Comparison of ENCODE assay signal across 16 cellular contexts in the genomic region with DNA sequence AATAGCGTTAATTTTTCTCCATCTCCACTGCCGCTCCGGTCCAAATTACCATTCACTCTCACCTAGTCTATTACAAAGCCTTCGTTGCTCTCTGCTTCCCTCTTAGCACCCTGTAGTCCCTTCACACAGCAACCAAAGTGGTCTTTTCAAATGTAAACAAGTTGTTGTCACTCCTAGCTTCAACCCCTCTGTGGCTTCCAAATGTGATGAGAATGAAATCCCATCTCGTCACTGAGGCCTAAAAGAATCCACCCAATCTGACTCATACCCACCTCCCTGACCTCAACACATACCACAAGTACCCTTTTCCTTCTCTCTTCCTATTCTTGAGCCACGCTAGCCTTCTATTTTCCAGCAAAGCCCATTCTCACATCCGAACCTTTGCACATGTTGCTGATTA. TPM values are rescaled to one million over a fixed set of nuclear protein-coding genes. Genes with fewer than 3 reads are reported as not detected.
DNase-seq lines count a peak whose midpoint lies in the region; TF ChIP-seq lines count a peak whose summit lies in the region.
"Had no signal": no experiment of that assay in that cellular context is flagged by ENCODE, and none has a peak within 500 bp of the region (broad histone marks: within the 10 kb centered on the region; RNA-seq: fewer than 3 reads in every experiment).

No MANE protein-coding gene starts in this region.

- POLR2A ChIA-PET in GM10248 (lab: Yijun Ruan, JAX): interaction anchor here (0.5 kb wide), 1 partner anchor 279 kb away, joined by 4 read pairs; no protein-coding TSS in a partner anchor

- peaks cover 0 to 11% (median 4%) of the 10 kb centered on the region in 11 experiments; a peak in 3 of 22 replicates for H3K36me3 ChIP-seq in BLaER1 treated with 17β-estradiol and CSF1 and Interleukin-3, amounts not matched to agents 10 nM and 100 nM
- H3K36me3 ChIP-seq in mesendoderm (ENCODE audit: control insufficient read depth, insufficient read depth, low read length): no peaks in the 10 kb centered on the region
- H3K36me3 ChIP-seq in ascending aorta: no peaks in the 10 kb centered on the region
- H3K36me3 ChIP-seq: cardiac muscle cell, tibial nerve had no signal

- no peak overlapping the region for H2BK120ac ChIP-seq in mesendoderm (ENCODE audit: low read depth, low read length)

- H3K9me3 ChIP-seq in BLaER1 treated with 17β-estradiol and CSF1 and Interleukin-3, amounts not matched to agents 10 nM and 100 nM (replicated peaks in 1 of 11): peaks cover 0 to 5% (median 0%) of the 10 kb centered on the region in 11 experiments; a peak in 4 of 22 replicates
- H3K9me3 ChIP-seq in ascending aorta: no peaks in the 10 kb centered on the region
- H3K9me3 ChIP-seq: SJSA1, tibial nerve had no signal

- no peaks in the 10 kb centered on the region for H3K27me3 Mint-ChIP-seq in activated T-helper 2 cell treated with anti-CD3 and anti-CD28 coated beads, Interferon-gamma antibody, Interleukin-2, Interleukin-4, amounts not matched to agents 10 μg/mL and 5 μg/mL and 100 μg/mL, durations not matched to agents 14 hours and 24 hours and 36 hours (ENCODE audit: low read depth)

- H3K4me1 ChIP-seq in BLaER1 treated with 17β-estradiol and CSF1 and Interleukin-3, amounts not matched to agents 10 nM and 100 nM: peaks cover 36 to 58% (median 48%) of the 10 kb centered on the region in 10 experiments
- H3K4me1 ChIP-seq in mesendoderm (ENCODE audit: control insufficient read depth, low read depth, low read length) (peaks cover 7% of the 10 kb centered on the region), ascending aorta (peaks cover 0 to 9% of the 10 kb centered on the region in 2 donors)

- peaks cover 15% of the 10 kb centered on the region for H3K36me3 Mint-ChIP-seq in activated T-helper 2 cell treated with anti-CD3 and anti-CD28 coated beads, Interferon-gamma antibody, Interleukin-2, Interleukin-4, amounts not matched to agents 10 μg/mL and 5 μg/mL and 100 μg/mL, durations not matched to agents 14 hours and 24 hours and 36 hours (ENCODE audit: low read depth)

- H4K20me1 ChIP-seq in BLaER1 treated with 17β-estradiol and CSF1 and Interleukin-3, amounts not matched to agents 10 nM and 100 nM: peaks cover 0 to 25% (median 0%) of the 10 kb centered on the region in 11 experiments; a peak in 6 of 22 replicates

- no peak overlapping the region; a peak in 1 of 22 replicates for H3K27ac ChIP-seq in BLaER1 treated with 17β-estradiol and CSF1 and Interleukin-3, amounts not matched to agents 10 nM and 100 nM
- no peak overlapping the region for H3K27ac ChIP-seq in mesendoderm (ENCODE audit: low read depth, low read length)
- H3K27ac ChIP-seq in ascending aorta: no peak overlapping the region
- H3K27ac ChIP-seq: cardiac muscle cell, SJSA1, tibial nerve had no signal

- no peak overlapping the region for H3K9ac ChIP-seq in BLaER1 treated with 17β-estradiol and CSF1 and Interleukin-3, amounts not matched to agents 10 nM and 100 nM
- no peak overlapping the region for H3K9ac ChIP-seq in mesendoderm (ENCODE audit: low read length)

- H3K4me3 ChIP-seq in BLaER1 treated with 17β-estradiol and CSF1 and Interleukin-3, amounts not matched to agents 10 nM and 100 nM: no peak overlapping the region
- H3K4me3 ChIP-seq in mesendoderm (ENCODE audit: low read length) (no peak overlapping the region), ascending aorta (no peak overlapping the region)
- H3K4me3 ChIP-seq: cardiac muscle cell, SJSA1, tibial nerve had no signal

- H3K27me3 ChIP-seq in BLaER1 treated with 17β-estradiol and CSF1 and Interleukin-3, amounts not matched to agents 10 nM and 100 nM: no peaks in the 10 kb centered on the region
- H3K27me3 ChIP-seq in mesendoderm (ENCODE audit: insufficient read depth, low read length, poor library complexity) (no peaks in the 10 kb centered on the region), ascending aorta (no peaks in the 10 kb centered on the region)
- H3K27me3 ChIP-seq: cardiac muscle cell, SJSA1, tibial nerve had no signal

- H3K18ac ChIP-seq in mesendoderm (ENCODE audit: low read length): no peak overlapping the region

- peaks cover 7% of the 10 kb centered on the region for H3K79me1 ChIP-seq in mesendoderm (ENCODE audit: low read length)

- no peaks in the 10 kb centered on the region for H3K9me3 Mint-ChIP-seq in activated T-helper 2 cell treated with anti-CD3 and anti-CD28 coated beads, Interferon-gamma antibody, Interleukin-2, Interleukin-4, amounts not matched to agents 10 μg/mL and 5 μg/mL and 100 μg/mL, durations not matched to agents 14 hours and 24 hours and 36 hours

- peak overlapping the region in 6 of 11 experiments; percentile 23 to 96 (median 69); a peak in 10 of 22 replicates for H3K4me2 ChIP-seq in BLaER1 treated with 17β-estradiol and CSF1 and Interleukin-3, amounts not matched to agents 10 nM and 100 nM
- H3K4me2 ChIP-seq in mesendoderm (ENCODE audit: low read length): no peak overlapping the region

- peaks cover 40% of the 10 kb centered on the region for H3K4me1 Mint-ChIP-seq in activated T-helper 2 cell treated with anti-CD3 and anti-CD28 coated beads, Interferon-gamma antibody, Interleukin-2, Interleukin-4, amounts not matched to agents 10 μg/mL and 5 μg/mL and 100 μg/mL, durations not matched to agents 14 hours and 24 hours and 36 hours (ENCODE audit: low read depth)

- DNase-seq in HCEC 1CT (peak; percentile 57), mesendoderm (peak; percentile 38), GM10248 (ENCODE audit: extremely low spot score) (no peak), ascending aorta (ENCODE audit: low spot score in 2 of 2) (no peak), NCI-H748 treated with DMSO at 0.1 percent for 48 hours (lab: John Stamatoyannopoulos, UW) (no peak)
- no peak for DNase-seq in activated T-helper 2 cell treated with anti-CD3 and anti-CD28 coated beads, Interferon-gamma antibody, Interleukin-2, Interleukin-4, amounts not matched to agents 10 μg/mL and 5 μg/mL and 100 μg/mL, durations not matched to agents 14 hours and 24 hours and 36 hours (ENCODE audit: low spot score)
- no peak for DNase-seq in activated effector memory CD4-positive, alpha-beta T cell treated with anti-CD3 and anti-CD28 coated beads, Interleukin-2, amount 50 U/mL, for 16 hours
- DNase-seq: activated CD4-positive, alpha-beta T cell treated with anti-CD3 and anti-CD28 coated beads, Interleukin-2, amount 50 U/mL, for 1 hour; COR-L47; left colon; NCI-H1048; NCI-H524 had no signal

- H3K27ac Mint-ChIP-seq in activated T-helper 2 cell treated with anti-CD3 and anti-CD28 coated beads, Interferon-gamma antibody, Interleukin-2, Interleukin-4, amounts not matched to agents 10 μg/mL and 5 μg/mL and 100 μg/mL, durations not matched to agents 14 hours and 24 hours and 36 hours: peak overlapping the region; percentile 67

- no peak overlapping the region for H3K23ac ChIP-seq in mesendoderm (ENCODE audit: low read length)

- TF ChIP-seq CTCF in GM10248 (IDR thresholded peaks at IDR 0.05; ENCODE audit: control extremely low read depth, extremely low read depth, low read depth, missing control alignments): no peak
- no peak for TF ChIP-seq CTCF in ascending aorta (IDR thresholded peaks at IDR 0.05)

- no peak overlapping the region for H2BK15ac ChIP-seq in mesendoderm (replicated peaks; ENCODE audit: low read depth)

- no peak overlapping the region for H4K5ac ChIP-seq in mesendoderm (ENCODE audit: low read length)

- H2BK5ac ChIP-seq in mesendoderm (ENCODE audit: low read length): no peak overlapping the region

- H2AK5ac ChIP-seq in mesendoderm (ENCODE audit: low read length): no peak overlapping the region

- no CpG with 5 or more reads among the region's 7 CpGs for WGBS in mesendoderm (ENCODE audit: extremely low coverage, insufficient coverage, low lambda C conversion rate)

- no peak overlapping the region for H3K56ac ChIP-seq in mesendoderm (ENCODE audit: low read length)

- no peak overlapping the region for H4K8ac ChIP-seq in mesendoderm (ENCODE audit: low read depth, low read length)

- intact Hi-C loops in activated T-helper 2 cell treated with anti-CD3 and anti-CD28 coated beads, Interferon-gamma antibody, Interleukin-2, Interleukin-4, amounts not matched to agents 10 μg/mL and 5 μg/mL and 100 μg/mL, durations not matched to agents 14 hours and 24 hours and 36 hours (cut with micrococcal nuclease): loop anchor here (10.0 kb wide), 2 partner anchors 141 to 199 kb away; a partner anchor contains a TSS
- intact Hi-C loops in ascending aorta (cut with DNase I): no loop called here

- peak overlapping the region; percentile 59 for H3K4me3 Mint-ChIP-seq in activated T-helper 2 cell treated with anti-CD3 and anti-CD28 coated beads, Interferon-gamma antibody, Interleukin-2, Interleukin-4, amounts not matched to agents 10 μg/mL and 5 μg/mL and 100 μg/mL, durations not matched to agents 14 hours and 24 hours and 36 hours (ENCODE audit: low read depth)

- CTCF ChIA-PET in GM10248 (lab: Yijun Ruan, JAX): interaction anchor here (1.5 kb wide), 1 partner anchor 183 kb away, joined by 3 read pairs; no protein-coding TSS in a partner anchor

- no peak overlapping the region for H3K4ac ChIP-seq in mesendoderm (ENCODE audit: low read depth, low read length)

- peaks cover 28% of the 10 kb centered on the region for H3K79me2 ChIP-seq in mesendoderm (ENCODE audit: control insufficient read depth, insufficient read depth, low read length)

RNA-seq across cellular contexts. Expression of a gene that starts 2.2 kb away (rescaled TPM):
- 115 and 116 TPM in 2 replicates for total RNA-seq in activated T-helper 2 cell treated with anti-CD3 and anti-CD28 coated beads, Interferon-gamma antibody, Interleukin-2, Interleukin-4, amounts not matched to agents 10 μg/mL and 5 μg/mL and 100 μg/mL, durations not matched to agents 14 hours and 24 hours and 36 hours
- polyA plus RNA-seq in mesendoderm (2013, experiment 1 of 2): 79.4 TPM
- 77.5 TPM for polyA plus RNA-seq in mesendoderm (2013, experiment 2 of 2)
- 22.8 TPM for total RNA-seq in ascending aorta

RNA-seq across cellular contexts. Expression of a gene that starts 4.3 kb away (rescaled TPM):
- 226 and 231 TPM in 2 replicates for total RNA-seq in activated T-helper 2 cell treated with anti-CD3 and anti-CD28 coated beads, Interferon-gamma antibody, Interleukin-2, Interleukin-4, amounts not matched to agents 10 μg/mL and 5 μg/mL and 100 μg/mL, durations not matched to agents 14 hours and 24 hours and 36 hours
- polyA plus RNA-seq in mesendoderm (2013, experiment 1 of 2): 33.5 TPM
- polyA plus RNA-seq in mesendoderm (2013, experiment 2 of 2): 33.1 TPM
- total RNA-seq in ascending aorta: 43.4 TPM

RNA-seq across cellular contexts. Expression of a gene that starts 25.1 kb away (rescaled TPM):
- total RNA-seq in activated T-helper 2 cell treated with anti-CD3 and anti-CD28 coated beads, Interferon-gamma antibody, Interleukin-2, Interleukin-4, amounts not matched to agents 10 μg/mL and 5 μg/mL and 100 μg/mL, durations not matched to agents 14 hours and 24 hours and 36 hours: 24.0 and 24.9 TPM in 2 replicates
- polyA plus RNA-seq in mesendoderm (2013, experiment 1 of 2): 25.0 TPM
- polyA plus RNA-seq in mesendoderm (2013, experiment 2 of 2): 26.6 TPM
- total RNA-seq in ascending aorta: 10.9 TPM

RNA-seq across cellular contexts. Expression of a gene that starts 33.5 kb away (rescaled TPM):
- total RNA-seq in activated T-helper 2 cell treated with anti-CD3 and anti-CD28 coated beads, Interferon-gamma antibody, Interleukin-2, Interleukin-4, amounts not matched to agents 10 μg/mL and 5 μg/mL and 100 μg/mL, durations not matched to agents 14 hours and 24 hours and 36 hours: 0.09 TPM in 1 of 2 replicates, not detected in the other
- 0.11 TPM for polyA plus RNA-seq in mesendoderm (2013, experiment 1 of 2)
- 0.08 TPM for polyA plus RNA-seq in mesendoderm (2013, experiment 2 of 2)
- not detected for total RNA-seq in ascending aorta
- total RNA-seq: cardiac muscle cell, SJSA1 had no signal
- polyA plus RNA-seq: cardiac muscle cell had no signal

RNA-seq across cellular contexts. Expression of a gene that starts 33.6 kb away (rescaled TPM):
- 1.8 and 2.3 TPM in 2 replicates for total RNA-seq in activated T-helper 2 cell treated with anti-CD3 and anti-CD28 coated beads, Interferon-gamma antibody, Interleukin-2, Interleukin-4, amounts not matched to agents 10 μg/mL and 5 μg/mL and 100 μg/mL, durations not matched to agents 14 hours and 24 hours and 36 hours
- polyA plus RNA-seq in mesendoderm (2013, experiment 1 of 2): 0.46 TPM
- 0.45 TPM for polyA plus RNA-seq in mesendoderm (2013, experiment 2 of 2)
- 12.5 TPM for total RNA-seq in ascending aorta
- total RNA-seq: SJSA1 had no signal

Comparison
In these comparisons a context has a peak if more than half of its experiments do, and no peak if none do; other contexts are left out.
1. DNase-seq: peak in HCEC 1CT (single experiment) and mesendoderm (single experiment); none in activated T-helper 2 cell treated with anti-CD3 and anti-CD28 coated beads, Interferon-gamma antibody, Interleukin-2, Interleukin-4, amounts not matched to agents 10 μg/mL and 5 μg/mL and 100 μg/mL, durations not matched to agents 14 hours and 24 hours and 36 hours (single experiment), activated effector memory CD4-positive, alpha-beta T cell treated with anti-CD3 and anti-CD28 coated beads, Interleukin-2, amount 50 U/mL, for 16 hours (single experiment), GM10248 (single experiment), ascending aorta (0 of 2) and NCI-H748 treated with DMSO at 0.1 percent for 48 hours (single experiment).